In genomic region chr3:102036015-102036414, GRCh38 we compare ENCODE assay signal across 13 cellular contexts.
DNase-seq lines count a peak whose midpoint lies in the region; ATAC-seq lines count a peak whose summit lies in the region.
"Had no signal": no experiment of that assay in that cellular context is flagged by ENCODE, and none has a peak within 500 bp of the region (broad histone marks: within the 10 kb centered on the region; RNA-seq: fewer than 3 reads in every experiment).

No MANE protein-coding gene starts in this region.

- DNase-seq in RPMI8226 (peak; percentile 11), NCI-H1930 (lab: John Stamatoyannopoulos, UW) (no peak), HPDE6-E6E7 (ENCODE audit: extremely low spot score) (no peak), NCI-H1694 treated with DMSO at 0.1 percent for 48 hours (lab: John Stamatoyannopoulos, UW) (no peak), glomerular visceral epithelial cell (ENCODE audit: extremely low spot score) (no peak)
- DNase-seq: activated naive CD4-positive, alpha-beta T cell treated with anti-CD3 and anti-CD28 coated beads, Interleukin-2, amount 10 ng/mL, durations not matched to agents 7 days and 5 days; MG63; naive thymus-derived CD8-positive, alpha-beta T cell; NCI-H526 treated with DMSO at 0.1 percent for 48 hours; sigmoid colon had no signal

- peak; percentile 34 for ATAC-seq in GM18508 (IDR thresholded peaks at IDR 0.05; ENCODE audit: insufficient read depth, unreplicated experiment)
- peak; percentile 49 for ATAC-seq in GM21447 (IDR thresholded peaks at IDR 0.05; ENCODE audit: unreplicated experiment)
- ATAC-seq in HG03175 (IDR thresholded peaks at IDR 0.05; ENCODE audit: unreplicated experiment) = peak; percentile 45
- ATAC-seq: naive thymus-derived CD8-positive, alpha-beta T cell had no signal
